Comparison of ENCODE assay signal across 11 cellular contexts in genomic region chr1:15389828-15390227, GRCh38. TPM values are rescaled to one million over a fixed set of nuclear protein-coding genes. Genes with fewer than 3 reads are reported as not detected.
"Had no signal": no experiment of that assay in that cellular context is flagged by ENCODE, and none has a peak within 500 bp of the region (broad histone marks: within the 10 kb centered on the region; RNA-seq: fewer than 3 reads in every experiment).

No MANE protein-coding gene starts in this region.

RNA-seq across cellular contexts. Expression of gene CTRC, which starts 48.4 kb away (rescaled TPM):
- total RNA-seq: hepatocyte, kidney epithelial cell, left cardiac atrium, left ventricle myocardium inferior, left ventricle myocardium superior, liver, lower leg skin, lower lobe of right lung, lung microvascular endothelial cell, mammary epithelial cell, mucosa of descending colon had no signal
